In genomic region chr16:70460737-70461261, GRCh38 we compare ENCODE assay signal across 15 cellular contexts. TPM values are rescaled to one million over a fixed set of nuclear protein-coding genes. Genes with fewer than 3 reads are reported as not detected.
DNase-seq lines count a peak whose midpoint lies in the region; ATAC-seq and TF ChIP-seq lines count a peak whose summit lies in the region.
"Had no signal": no experiment of that assay in that cellular context is flagged by ENCODE, and none has a peak within 500 bp of the region (broad histone marks: within the 10 kb centered on the region; RNA-seq: fewer than 3 reads in every experiment).

No MANE protein-coding gene starts in this region.

- TF ChIP-seq CTCF in upper lobe of right lung (IDR thresholded peaks at IDR 0.05) (no peak), breast epithelium (IDR thresholded peaks at IDR 0.05) (no peak)

- no peaks in the 10 kb centered on the region for H3K27me3 Mint-ChIP-seq in stimulated activated naive CD8-positive, alpha-beta T cell treated with anti-CD3 and anti-CD28 coated beads, Interleukin-15, amount 100 ng/mL, for 72 hours

- TF ChIP-seq POLR2A in breast epithelium (IDR thresholded peaks at IDR 0.05), result no peak

- H3K4me1 ChIP-seq in upper lobe of right lung (peaks cover 12% of the 10 kb centered on the region), breast epithelium (no peaks in the 10 kb centered on the region)
- H3K4me1 ChIP-seq: SJSA1 had no signal

- ATAC-seq in stimulated activated naive CD8-positive, alpha-beta T cell treated with anti-CD3 and anti-CD28 coated beads, Interleukin-15, Interleukin-2, amounts not matched to agents 100 U/mL and 50 U/mL, for 24 hours, result peak; percentile 19
- no peak for ATAC-seq in stimulated activated naive CD8-positive, alpha-beta T cell treated with anti-CD3 and anti-CD28 coated beads, Interleukin-15, amount 100 ng/mL, for 72 hours
- ATAC-seq in upper lobe of right lung, result peak; percentile 63

- intact Hi-C loops in upper lobe of right lung (cut with DNase I) (no loop called here), breast epithelium (cut with DNase I; ENCODE audit: low total_unique reads) (no loop called here)

- peaks cover 6% of the 10 kb centered on the region for H3K4me1 Mint-ChIP-seq in stimulated activated naive CD8-positive, alpha-beta T cell treated with anti-CD3 and anti-CD28 coated beads, Interleukin-15, amount 100 ng/mL, for 72 hours

- H3K4me3 Mint-ChIP-seq in stimulated activated naive CD8-positive, alpha-beta T cell treated with anti-CD3 and anti-CD28 coated beads, Interleukin-15, amount 100 ng/mL, for 72 hours, result no peak overlapping the region

- DNase-seq in stimulated activated naive CD8-positive, alpha-beta T cell treated with anti-CD3 and anti-CD28 coated beads, Interleukin-15, Interleukin-2, amounts not matched to agents 100 U/mL and 50 U/mL, for 24 hours, result no peak
- no peak for DNase-seq in stimulated activated naive CD8-positive, alpha-beta T cell treated with anti-CD3 and anti-CD28 coated beads, Interleukin-15, amount 100 ng/mL, for 72 hours
- DNase-seq in dermis blood vessel endothelial cell (peak; percentile 65), left kidney (ENCODE audit: low read depth, low spot score) (peak; percentile 89), upper lobe of right lung (no peak), DMS114 treated with DMSO at 0.1 percent for 48 hours (lab: John Stamatoyannopoulos, UW; ENCODE audit: unreplicated experiment) (no peak), NCI-H1694 treated with DMSO at 0.1 percent for 48 hours (lab: John Stamatoyannopoulos, UW) (no peak), breast epithelium (ENCODE audit: low spot score in 2 of 2) (no peak)
- DNase-seq: activated CD8-positive, alpha-beta memory T cell treated with anti-CD3 and anti-CD28 coated beads, Interleukin-2, amount 50 U/mL, for 48 hours; foreskin melanocyte; NCI-H1048; NCI-H524 treated with DMSO at 0.1 percent for 48 hours; pancreas; stimulated activated CD4-positive, alpha-beta T cell treated with anti-CD3 and anti-CD28 coated beads, Interleukin-1b, Interleukin-23, amount 100 ng/mL, for 48 hours had no signal

- H3K27me3 ChIP-seq in upper lobe of right lung (no peaks in the 10 kb centered on the region), breast epithelium (no peaks in the 10 kb centered on the region)
- H3K27me3 ChIP-seq: pancreas, SJSA1 had no signal

- H3K9me3 ChIP-seq in upper lobe of right lung (no peaks in the 10 kb centered on the region), breast epithelium (no peaks in the 10 kb centered on the region)
- H3K9me3 ChIP-seq: pancreas, SJSA1 had no signal

- H3K36me3 ChIP-seq in upper lobe of right lung (peaks cover 17% of the 10 kb centered on the region), breast epithelium (no peaks in the 10 kb centered on the region)
- H3K36me3 ChIP-seq: SJSA1 had no signal

- H3K4me3 ChIP-seq in upper lobe of right lung, result no peak overlapping the region
- H3K4me3 ChIP-seq in breast epithelium, result no peak overlapping the region
- H3K4me3 ChIP-seq: pancreas, SJSA1 had no signal

- no peaks in the 10 kb centered on the region for H3K9me3 Mint-ChIP-seq in stimulated activated naive CD8-positive, alpha-beta T cell treated with anti-CD3 and anti-CD28 coated beads, Interleukin-15, amount 100 ng/mL, for 72 hours

- H3K27ac Mint-ChIP-seq in stimulated activated naive CD8-positive, alpha-beta T cell treated with anti-CD3 and anti-CD28 coated beads, Interleukin-15, amount 100 ng/mL, for 72 hours, result no peak overlapping the region

- H3K27ac ChIP-seq in upper lobe of right lung (peak overlapping the region; percentile 36), breast epithelium (no peak overlapping the region)
- H3K27ac ChIP-seq: pancreas, SJSA1 had no signal

RNA-seq across cellular contexts. Expression of gene FCSK, which starts 6.4 kb away (rescaled TPM):
- total RNA-seq in dermis blood vessel endothelial cell (11.2 and 19.9 TPM in 2 replicates), upper lobe of right lung (26.0 TPM), breast epithelium (10 to 100 TPM; 10.7 to 27.8 (median 18.0) TPM)

RNA-seq across cellular contexts. Expression of gene ST3GAL2, which starts 21.9 kb away (rescaled TPM):
- total RNA-seq in dermis blood vessel endothelial cell (52.4 and 61.2 TPM in 2 replicates), upper lobe of right lung (30.9 TPM), breast epithelium (10 to 100 TPM in 2 of 3 donors, 1 to 10 TPM in 1; 7.8 to 13.4 (median 11.5) TPM)

Comparison
In these comparisons a context has a peak if more than half of its experiments do, and no peak if none do; other contexts are left out.
1. DNase-seq: peak in dermis blood vessel endothelial cell (single experiment) and left kidney (single experiment); none in stimulated activated naive CD8-positive, alpha-beta T cell treated with anti-CD3 and anti-CD28 coated beads, Interleukin-15, Interleukin-2, amounts not matched to agents 100 U/mL and 50 U/mL, for 24 hours (single experiment), stimulated activated naive CD8-positive, alpha-beta T cell treated with anti-CD3 and anti-CD28 coated beads, Interleukin-15, amount 100 ng/mL, for 72 hours (0 of 2), upper lobe of right lung (single experiment), DMS114 treated with DMSO at 0.1 percent for 48 hours (single experiment), NCI-H1694 treated with DMSO at 0.1 percent for 48 hours (single experiment) and breast epithelium (0 of 2).